14 cellular contexts compared by ENCODE assay signal in the genomic region with DNA sequence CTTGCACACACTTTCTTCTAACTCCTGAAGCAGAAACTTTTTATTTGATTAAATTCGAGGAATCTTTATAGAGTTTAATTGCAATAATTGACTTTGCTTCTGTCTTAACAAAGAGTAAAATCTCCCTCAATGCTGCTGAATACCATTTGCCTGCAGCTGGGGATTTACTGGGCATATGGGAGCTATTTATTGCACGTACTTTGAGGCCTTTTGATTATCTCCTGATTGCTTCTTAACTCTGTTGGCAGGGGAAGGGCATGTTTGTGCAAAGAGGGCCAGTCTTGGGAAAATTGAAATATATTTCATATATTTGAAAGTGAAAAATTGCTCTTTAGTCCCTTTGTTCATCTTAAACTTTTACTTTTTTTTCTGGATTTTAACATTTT.
DNase-seq lines count a peak whose midpoint lies in the region; ATAC-seq and TF ChIP-seq lines count a peak whose summit lies in the region.
"Had no signal": no experiment of that assay in that cellular context is flagged by ENCODE, and none has a peak within 500 bp of the region (broad histone marks: within the 10 kb centered on the region; RNA-seq: fewer than 3 reads in every experiment).

No MANE protein-coding gene starts in this region.

- DNase-seq in activated naive CD4-positive, alpha-beta T cell treated with anti-CD3 and anti-CD28 coated beads for 36 hours = no peak
- DNase-seq in activated T-helper 1 cell treated with anti-CD3 and anti-CD28 coated beads, Interleukin-12 subunit alpha, Interleukin-12 subunit beta, Interleukin-2, Interleukin-4 antibody, amounts not matched to agents 30 ng/mL and 10 ng/mL and 1 ng/mL, durations not matched to agents 14 hours and 24 hours and 36 hours (ENCODE audit: low spot score) = no peak
- DNase-seq in mesenchymal stem cell (no peak), uterus (no peak), HPDE6-E6E7 (ENCODE audit: extremely low spot score) (no peak)
- DNase-seq in stimulated activated naive B cell treated with anti-CD40 and anti-IgM and Interleukin-4, amounts not matched to agents 10 μg/mL and 1 μg/mL and 100 μg/mL, for 72 hours = no peak
- DNase-seq: activated B cell treated with CpG ODN at 0.5 μM for 24 hours; AML-193; effector memory CD4-positive, alpha-beta T cell; foreskin keratinocyte had no signal

- intact Hi-C loops in activated naive CD4-positive, alpha-beta T cell treated with anti-CD3 and anti-CD28 coated beads for 36 hours (cut with micrococcal nuclease) = loop anchor here (5.0 kb wide), 1 partner anchor 573 kb away; a partner anchor contains a TSS
- intact Hi-C loops in activated T-helper 1 cell treated with anti-CD3 and anti-CD28 coated beads, Interleukin-12 subunit alpha, Interleukin-12 subunit beta, Interleukin-2, Interleukin-4 antibody, amounts not matched to agents 30 ng/mL and 10 ng/mL and 1 ng/mL, durations not matched to agents 14 hours and 24 hours and 36 hours (cut with micrococcal nuclease) = loop anchor here (5.0 kb wide), 2 partner anchors 158 to 188 kb away; no protein-coding TSS in a partner anchor
- intact Hi-C loops in uterus (cut with DNase I; ENCODE audit: low total_unique reads) = no loop called here

- no peak overlapping the region for H2BK120ac ChIP-seq in mesenchymal stem cell (ENCODE audit: low read depth, low read length)

- H3K4me1 ChIP-seq in mesenchymal stem cell (ENCODE audit: control insufficient read depth, insufficient read depth, low read depth, low read length) (peaks cover 16% of the 10 kb centered on the region), uterus (peaks cover 0 to 4% of the 10 kb centered on the region in 2 donors)
- H3K4me1 ChIP-seq: foreskin keratinocyte had no signal

- no peak for ATAC-seq in stimulated activated naive B cell treated with anti-CD40 and anti-IgM and Interleukin-4, amounts not matched to agents 10 μg/mL and 1 μg/mL and 100 μg/mL, for 72 hours (replicated peaks)
- no peak for ATAC-seq in GM19328 (IDR thresholded peaks at IDR 0.05; ENCODE audit: unreplicated experiment)
- ATAC-seq: foreskin keratinocyte had no signal

- no peak overlapping the region for H2BK15ac ChIP-seq in mesenchymal stem cell (ENCODE audit: low read depth, poor library complexity, severe bottlenecking)

- H3K27me3 ChIP-seq in mesenchymal stem cell (ENCODE audit: control insufficient read depth in 1 of 2, insufficient read depth in 1 of 2, low read length in 2 of 2) (no peaks in the 10 kb centered on the region), uterus (no peaks in the 10 kb centered on the region)
- H3K27me3 ChIP-seq: foreskin keratinocyte, neutrophil had no signal

- no peak overlapping the region for H2BK12ac ChIP-seq in mesenchymal stem cell (ENCODE audit: low read length in 2 of 2)

- no peak overlapping the region for H2BK5ac ChIP-seq in mesenchymal stem cell (ENCODE audit: low read depth, low read length, poor library complexity, severe bottlenecking)

- H3K9ac ChIP-seq in mesenchymal stem cell (ENCODE audit: low read length) = peak overlapping the region; percentile 100

- H3K36me3 ChIP-seq in mesenchymal stem cell (ENCODE audit: control insufficient read depth in 1 of 2, insufficient read depth in 2 of 2, low read depth in 1 of 2, low read length in 2 of 2) (peaks cover 31 to 36% of the 10 kb centered on the region in 2 experiments), uterus (no peaks in the 10 kb centered on the region)
- H3K36me3 ChIP-seq: neutrophil had no signal

- H3K9me3 Mint-ChIP-seq in activated naive CD4-positive, alpha-beta T cell treated with anti-CD3 and anti-CD28 coated beads, Interleukin-2, amount 50 U/mL, for 24 hours = no peaks in the 10 kb centered on the region
- H3K9me3 Mint-ChIP-seq in activated naive CD4-positive, alpha-beta T cell treated with anti-CD3 and anti-CD28 coated beads for 36 hours = no peaks in the 10 kb centered on the region
- H3K9me3 Mint-ChIP-seq in activated T-helper 1 cell treated with anti-CD3 and anti-CD28 coated beads, Interleukin-12 subunit alpha, Interleukin-12 subunit beta, Interleukin-2, Interleukin-4 antibody, amounts not matched to agents 30 ng/mL and 10 ng/mL and 1 ng/mL, durations not matched to agents 14 hours and 24 hours and 36 hours = no peaks in the 10 kb centered on the region
- H3K9me3 Mint-ChIP-seq in stimulated activated naive B cell treated with anti-CD40 and anti-IgM and Interleukin-4, amounts not matched to agents 10 μg/mL and 1 μg/mL and 100 μg/mL, for 72 hours = no peaks in the 10 kb centered on the region
- H3K9me3 Mint-ChIP-seq: activated B cell treated with CpG ODN at 0.5 μM for 24 hours had no signal

- peak overlapping the region; percentile 97 for H3K27ac Mint-ChIP-seq in activated naive CD4-positive, alpha-beta T cell treated with anti-CD3 and anti-CD28 coated beads, Interleukin-2, amount 50 U/mL, for 24 hours
- H3K27ac Mint-ChIP-seq in activated naive CD4-positive, alpha-beta T cell treated with anti-CD3 and anti-CD28 coated beads for 36 hours = no peak overlapping the region
- peak overlapping the region; percentile 45 for H3K27ac Mint-ChIP-seq in activated T-helper 1 cell treated with anti-CD3 and anti-CD28 coated beads, Interleukin-12 subunit alpha, Interleukin-12 subunit beta, Interleukin-2, Interleukin-4 antibody, amounts not matched to agents 30 ng/mL and 10 ng/mL and 1 ng/mL, durations not matched to agents 14 hours and 24 hours and 36 hours
- H3K27ac Mint-ChIP-seq in stimulated activated naive B cell treated with anti-CD40 and anti-IgM and Interleukin-4, amounts not matched to agents 10 μg/mL and 1 μg/mL and 100 μg/mL, for 72 hours = no peak overlapping the region
- H3K27ac Mint-ChIP-seq: activated B cell treated with CpG ODN at 0.5 μM for 24 hours had no signal

- no peak overlapping the region for H3K18ac ChIP-seq in mesenchymal stem cell (ENCODE audit: low read depth in 1 of 2, low read length in 2 of 2)

- H3K23ac ChIP-seq in mesenchymal stem cell (ENCODE audit: low read length in 2 of 2) = no peak overlapping the region

- no peaks in the 10 kb centered on the region for H3K27me3 Mint-ChIP-seq in activated naive CD4-positive, alpha-beta T cell treated with anti-CD3 and anti-CD28 coated beads, Interleukin-2, amount 50 U/mL, for 24 hours
- H3K27me3 Mint-ChIP-seq in activated naive CD4-positive, alpha-beta T cell treated with anti-CD3 and anti-CD28 coated beads for 36 hours (ENCODE audit: low read depth) = no peaks in the 10 kb centered on the region
- H3K27me3 Mint-ChIP-seq in activated T-helper 1 cell treated with anti-CD3 and anti-CD28 coated beads, Interleukin-12 subunit alpha, Interleukin-12 subunit beta, Interleukin-2, Interleukin-4 antibody, amounts not matched to agents 30 ng/mL and 10 ng/mL and 1 ng/mL, durations not matched to agents 14 hours and 24 hours and 36 hours (ENCODE audit: insufficient read depth) = no peaks in the 10 kb centered on the region
- no peaks in the 10 kb centered on the region for H3K27me3 Mint-ChIP-seq in stimulated activated naive B cell treated with anti-CD40 and anti-IgM and Interleukin-4, amounts not matched to agents 10 μg/mL and 1 μg/mL and 100 μg/mL, for 72 hours
- H3K27me3 Mint-ChIP-seq: activated B cell treated with CpG ODN at 0.5 μM for 24 hours had no signal

- no peak overlapping the region for H4K91ac ChIP-seq in mesenchymal stem cell (ENCODE audit: low read length)

- H3K4me3 Mint-ChIP-seq in activated naive CD4-positive, alpha-beta T cell treated with anti-CD3 and anti-CD28 coated beads, Interleukin-2, amount 50 U/mL, for 24 hours = no peak overlapping the region
- H3K4me3 Mint-ChIP-seq in activated naive CD4-positive, alpha-beta T cell treated with anti-CD3 and anti-CD28 coated beads for 36 hours = no peak overlapping the region
- no peak overlapping the region for H3K4me3 Mint-ChIP-seq in activated T-helper 1 cell treated with anti-CD3 and anti-CD28 coated beads, Interleukin-12 subunit alpha, Interleukin-12 subunit beta, Interleukin-2, Interleukin-4 antibody, amounts not matched to agents 30 ng/mL and 10 ng/mL and 1 ng/mL, durations not matched to agents 14 hours and 24 hours and 36 hours
- H3K4me3 Mint-ChIP-seq in stimulated activated naive B cell treated with anti-CD40 and anti-IgM and Interleukin-4, amounts not matched to agents 10 μg/mL and 1 μg/mL and 100 μg/mL, for 72 hours = no peak overlapping the region
- H3K4me3 Mint-ChIP-seq: activated B cell treated with CpG ODN at 0.5 μM for 24 hours had no signal

- WGBS in mesenchymal stem cell = 94% methylated on average over 1 of the region's 2 CpGs

- TF ChIP-seq CTCF in uterus (IDR thresholded peaks at IDR 0.05) = no peak

- peaks cover 5% of the 10 kb centered on the region for H3K36me3 Mint-ChIP-seq in activated naive CD4-positive, alpha-beta T cell treated with anti-CD3 and anti-CD28 coated beads, Interleukin-2, amount 50 U/mL, for 24 hours
- H3K36me3 Mint-ChIP-seq in activated naive CD4-positive, alpha-beta T cell treated with anti-CD3 and anti-CD28 coated beads for 36 hours (ENCODE audit: low read depth) = peaks cover 23% of the 10 kb centered on the region
- H3K36me3 Mint-ChIP-seq in activated T-helper 1 cell treated with anti-CD3 and anti-CD28 coated beads, Interleukin-12 subunit alpha, Interleukin-12 subunit beta, Interleukin-2, Interleukin-4 antibody, amounts not matched to agents 30 ng/mL and 10 ng/mL and 1 ng/mL, durations not matched to agents 14 hours and 24 hours and 36 hours (ENCODE audit: low read depth) = peaks cover 31% of the 10 kb centered on the region
- peaks cover 20 to 30% of the 10 kb centered on the region in 2 donors for H3K36me3 Mint-ChIP-seq in stimulated activated naive B cell treated with anti-CD40 and anti-IgM and Interleukin-4, amounts not matched to agents 10 μg/mL and 1 μg/mL and 100 μg/mL, for 72 hours

- H3K9me3 ChIP-seq in mesenchymal stem cell (ENCODE audit: control insufficient read depth, low read length) = peaks cover 6% of the 10 kb centered on the region
- no peaks in the 10 kb centered on the region for H3K9me3 ChIP-seq in uterus
- H3K9me3 ChIP-seq: neutrophil had no signal

- H3K14ac ChIP-seq in mesenchymal stem cell (ENCODE audit: low read length in 2 of 2) = no peak overlapping the region

- H3K4me3 ChIP-seq in mesenchymal stem cell (ENCODE audit: insufficient read depth in 1 of 2, low read depth in 1 of 2, low read length in 2 of 2) = peak overlapping the region in 1 of 2 experiments; percentile 89
- no peak overlapping the region for H3K4me3 ChIP-seq in uterus
- H3K4me3 ChIP-seq: lung had no signal

- H3K4me2 ChIP-seq in mesenchymal stem cell (ENCODE audit: low read length, poor library complexity, severe bottlenecking) = no peak overlapping the region

- no peak for TF ChIP-seq POLR2A in uterus (IDR thresholded peaks at IDR 0.05)

- CTCF ChIA-PET in activated naive CD4-positive, alpha-beta T cell treated with anti-CD3 and anti-CD28 coated beads for 36 hours (lab: Charles Lee) = no interaction called here

- peaks cover 3% of the 10 kb centered on the region for H3K79me1 ChIP-seq in mesenchymal stem cell (replicated peaks; ENCODE audit: low read length, poor library complexity, severe bottlenecking)

- H3K4me1 Mint-ChIP-seq in activated naive CD4-positive, alpha-beta T cell treated with anti-CD3 and anti-CD28 coated beads, Interleukin-2, amount 50 U/mL, for 24 hours = peaks cover 55% of the 10 kb centered on the region
- peaks cover 41% of the 10 kb centered on the region for H3K4me1 Mint-ChIP-seq in activated naive CD4-positive, alpha-beta T cell treated with anti-CD3 and anti-CD28 coated beads for 36 hours (ENCODE audit: low read depth)
- peaks cover 55% of the 10 kb centered on the region for H3K4me1 Mint-ChIP-seq in activated T-helper 1 cell treated with anti-CD3 and anti-CD28 coated beads, Interleukin-12 subunit alpha, Interleukin-12 subunit beta, Interleukin-2, Interleukin-4 antibody, amounts not matched to agents 30 ng/mL and 10 ng/mL and 1 ng/mL, durations not matched to agents 14 hours and 24 hours and 36 hours (ENCODE audit: low read depth)
- peaks cover 17 to 31% of the 10 kb centered on the region in 2 donors for H3K4me1 Mint-ChIP-seq in stimulated activated naive B cell treated with anti-CD40 and anti-IgM and Interleukin-4, amounts not matched to agents 10 μg/mL and 1 μg/mL and 100 μg/mL, for 72 hours

- H3K4ac ChIP-seq in mesenchymal stem cell (ENCODE audit: low read depth in 1 of 2, low read length in 2 of 2) = no peak overlapping the region

- H4K8ac ChIP-seq in mesenchymal stem cell (ENCODE audit: low read length) = no peak overlapping the region

- H3K27ac ChIP-seq in mesenchymal stem cell (ENCODE audit: low read length, poor library complexity, severe bottlenecking) = no peak overlapping the region
- peak overlapping the region; percentile 91 to 93 for H3K27ac ChIP-seq in uterus
- H3K27ac ChIP-seq: foreskin keratinocyte, neutrophil had no signal

- no peak overlapping the region for H2AK5ac ChIP-seq in mesenchymal stem cell (ENCODE audit: low read length, severe bottlenecking)

- H2AFZ ChIP-seq in mesenchymal stem cell (ENCODE audit: low read depth, low read length) = no peak overlapping the region

Comparison
In these comparisons a context has a peak if more than half of its experiments do, and no peak if none do; other contexts are left out.
1. H3K27ac Mint-ChIP-seq: peak in activated naive CD4-positive, alpha-beta T cell treated with anti-CD3 and anti-CD28 coated beads, Interleukin-2, amount 50 U/mL, for 24 hours (single experiment) and activated T-helper 1 cell treated with anti-CD3 and anti-CD28 coated beads, Interleukin-12 subunit alpha, Interleukin-12 subunit beta, Interleukin-2, Interleukin-4 antibody, amounts not matched to agents 30 ng/mL and 10 ng/mL and 1 ng/mL, durations not matched to agents 14 hours and 24 hours and 36 hours (single experiment); none in activated naive CD4-positive, alpha-beta T cell treated with anti-CD3 and anti-CD28 coated beads for 36 hours (single experiment) and stimulated activated naive B cell treated with anti-CD40 and anti-IgM and Interleukin-4, amounts not matched to agents 10 μg/mL and 1 μg/mL and 100 μg/mL, for 72 hours (single experiment).